1 cellular context compared by ENCODE assay signal in the genomic region with DNA sequence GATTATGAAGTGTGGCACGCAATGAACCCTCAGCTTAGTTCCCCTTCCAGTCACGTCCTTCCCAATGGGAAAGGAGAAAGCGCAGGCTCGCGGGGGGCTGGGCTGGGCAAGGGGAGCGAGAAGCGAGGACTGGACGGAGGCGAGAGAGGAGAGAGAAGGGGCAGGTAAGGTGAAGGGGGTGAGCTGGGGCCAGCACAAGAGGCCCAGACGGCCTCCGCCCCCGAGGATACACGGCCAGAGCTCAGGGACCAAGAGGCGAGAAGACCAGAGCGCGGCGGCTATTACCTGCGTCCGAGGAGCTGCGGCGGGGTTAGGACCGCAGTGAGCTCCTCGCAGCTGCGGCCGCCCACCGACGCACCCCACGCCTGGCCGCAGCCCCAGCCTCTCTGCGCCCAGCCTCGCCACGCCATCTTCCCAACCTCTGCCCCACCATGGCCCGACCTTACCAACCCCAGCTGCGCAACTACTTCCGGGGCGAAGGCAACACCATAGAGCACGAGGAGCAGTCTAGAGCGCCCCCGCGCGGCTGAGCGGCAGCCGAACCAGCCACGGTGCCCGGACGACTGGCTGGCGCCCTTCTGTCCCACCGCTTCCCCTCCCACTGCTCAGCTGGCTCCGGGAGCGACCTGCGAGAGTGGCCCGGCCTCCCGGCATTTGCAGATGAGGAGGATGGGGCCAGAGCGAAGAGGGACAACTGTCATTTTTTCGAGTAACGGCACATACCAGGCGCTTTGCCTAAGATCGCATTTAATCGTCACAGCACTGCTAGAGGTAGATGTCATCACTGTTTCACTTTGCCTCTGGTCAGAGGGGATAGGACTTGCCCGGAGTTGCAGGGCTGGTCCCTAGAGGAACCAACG.
A peak's percentile ranks its signal among the peaks of the same experiment; 100 is the strongest.
TF ChIP-seq lines count a peak whose summit lies in the region.

A gene with protein sequence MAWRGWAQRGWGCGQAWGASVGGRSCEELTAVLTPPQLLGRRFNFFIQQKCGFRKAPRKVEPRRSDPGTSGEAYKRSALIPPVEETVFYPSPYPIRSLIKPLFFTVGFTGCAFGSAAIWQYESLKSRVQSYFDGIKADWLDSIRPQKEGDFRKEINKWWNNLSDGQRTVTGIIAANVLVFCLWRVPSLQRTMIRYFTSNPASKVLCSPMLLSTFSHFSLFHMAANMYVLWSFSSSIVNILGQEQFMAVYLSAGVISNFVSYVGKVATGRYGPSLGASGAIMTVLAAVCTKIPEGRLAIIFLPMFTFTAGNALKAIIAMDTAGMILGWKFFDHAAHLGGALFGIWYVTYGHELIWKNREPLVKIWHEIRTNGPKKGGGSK (minus strand): TSS at position 444 of the 860 bp plus-strand sequence. CDS start 34 bp downstream, at position 410.

TF ChIP-seq in HepG2, 621 proteins besides CTCF, POLR2A, EP300 and RAD21 (continued from another document and continues in another):
- TF ChIP-seq, protein P1, sequence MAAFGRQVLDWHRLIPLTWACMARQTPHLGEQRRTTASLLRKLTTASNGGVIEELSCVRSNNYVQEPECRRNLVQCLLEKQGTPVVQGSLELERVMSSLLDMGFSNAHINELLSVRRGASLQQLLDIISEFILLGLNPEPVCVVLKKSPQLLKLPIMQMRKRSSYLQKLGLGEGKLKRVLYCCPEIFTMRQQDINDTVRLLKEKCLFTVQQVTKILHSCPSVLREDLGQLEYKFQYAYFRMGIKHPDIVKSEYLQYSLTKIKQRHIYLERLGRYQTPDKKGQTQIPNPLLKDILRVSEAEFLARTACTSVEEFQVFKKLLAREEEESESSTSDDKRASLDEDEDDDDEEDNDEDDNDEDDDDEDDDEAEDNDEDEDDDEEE (CRISPR knock-in tag; IDR thresholded peaks at IDR 0.05): peak; percentile 93
- peak; percentile 40; the same call in 1 of the 2 replicates for TF ChIP-seq HOXD1 (CRISPR knock-in tag; IDR thresholded peaks at IDR 0.05)
- peak; percentile 98 for TF ChIP-seq RBFOX2 (IDR thresholded peaks at IDR 0.05; ENCODE audit: low read depth, low read length)
- peak; percentile 94; the same call in 1 of the 2 replicates for TF ChIP-seq CBX5 (CRISPR knock-in tag; IDR thresholded peaks at IDR 0.05; ENCODE audit: borderline replicate concordance)
- TF ChIP-seq ZNF101 (CRISPR knock-in tag; IDR thresholded peaks at IDR 0.05; ENCODE audit: borderline replicate concordance, low read depth): 0 out of 2 replicates have a peak, but pooled peaks have one; percentile 58
- TF ChIP-seq, protein P2, sequence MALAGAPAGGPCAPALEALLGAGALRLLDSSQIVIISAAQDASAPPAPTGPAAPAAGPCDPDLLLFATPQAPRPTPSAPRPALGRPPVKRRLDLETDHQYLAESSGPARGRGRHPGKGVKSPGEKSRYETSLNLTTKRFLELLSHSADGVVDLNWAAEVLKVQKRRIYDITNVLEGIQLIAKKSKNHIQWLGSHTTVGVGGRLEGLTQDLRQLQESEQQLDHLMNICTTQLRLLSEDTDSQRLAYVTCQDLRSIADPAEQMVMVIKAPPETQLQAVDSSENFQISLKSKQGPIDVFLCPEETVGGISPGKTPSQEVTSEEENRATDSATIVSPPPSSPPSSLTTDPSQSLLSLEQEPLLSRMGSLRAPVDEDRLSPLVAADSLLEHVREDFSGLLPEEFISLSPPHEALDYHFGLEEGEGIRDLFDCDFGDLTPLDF (CRISPR knock-in tag; IDR thresholded peaks at IDR 0.05): no peak
- peak; percentile 70; the same call in 1 of the 2 replicates for TF ChIP-seq SNAPC2 (CRISPR knock-in tag; IDR thresholded peaks at IDR 0.05)
- peak; percentile 92 for TF ChIP-seq KDM5B (CRISPR knock-in tag; IDR thresholded peaks at IDR 0.05; ENCODE audit: borderline replicate concordance)
- TF ChIP-seq, protein P3, sequence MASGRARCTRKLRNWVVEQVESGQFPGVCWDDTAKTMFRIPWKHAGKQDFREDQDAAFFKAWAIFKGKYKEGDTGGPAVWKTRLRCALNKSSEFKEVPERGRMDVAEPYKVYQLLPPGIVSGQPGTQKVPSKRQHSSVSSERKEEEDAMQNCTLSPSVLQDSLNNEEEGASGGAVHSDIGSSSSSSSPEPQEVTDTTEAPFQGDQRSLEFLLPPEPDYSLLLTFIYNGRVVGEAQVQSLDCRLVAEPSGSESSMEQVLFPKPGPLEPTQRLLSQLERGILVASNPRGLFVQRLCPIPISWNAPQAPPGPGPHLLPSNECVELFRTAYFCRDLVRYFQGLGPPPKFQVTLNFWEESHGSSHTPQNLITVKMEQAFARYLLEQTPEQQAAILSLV (CRISPR knock-in tag; IDR thresholded peaks at IDR 0.05; ENCODE audit: borderline replicate concordance): peak; percentile 78; the same call in 1 of the 2 replicates
- TF ChIP-seq CEBPG (CRISPR knock-in tag; IDR thresholded peaks at IDR 0.05): peak; percentile 55
- TF ChIP-seq, protein P4, sequence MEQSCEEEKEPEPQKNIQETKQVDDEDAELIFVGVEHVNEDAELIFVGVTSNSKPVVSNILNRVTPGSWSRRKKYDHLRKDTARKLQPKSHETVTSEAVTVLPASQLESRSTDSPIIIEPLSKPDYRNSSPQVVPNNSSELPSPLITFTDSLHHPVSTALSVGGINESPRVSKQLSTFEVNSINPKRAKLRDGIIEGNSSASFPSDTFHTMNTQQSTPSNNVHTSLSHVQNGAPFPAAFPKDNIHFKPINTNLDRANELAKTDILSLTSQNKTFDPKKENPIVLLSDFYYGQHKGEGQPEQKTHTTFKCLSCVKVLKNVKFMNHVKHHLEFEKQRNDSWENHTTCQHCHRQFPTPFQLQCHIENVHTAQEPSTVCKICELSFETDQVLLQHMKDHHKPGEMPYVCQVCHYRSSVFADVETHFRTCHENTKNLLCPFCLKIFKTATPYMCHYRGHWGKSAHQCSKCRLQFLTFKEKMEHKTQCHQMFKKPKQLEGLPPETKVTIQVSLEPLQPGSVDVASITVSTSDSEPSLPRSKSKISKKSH (CRISPR knock-in tag; IDR thresholded peaks at IDR 0.05; ENCODE audit: borderline replicate concordance): peak; percentile 66; the same call in 1 of the 2 replicates
- TF ChIP-seq ZNF614 (CRISPR knock-in tag; IDR thresholded peaks at IDR 0.05; ENCODE audit: borderline replicate concordance): peak; percentile 89; the same call in 1 of the 2 replicates
- peak; percentile 80; the same call in 1 of the 2 replicates for TF ChIP-seq ZNF619 (CRISPR knock-in tag; IDR thresholded peaks at IDR 0.05)
- peak; percentile 89; the same call in 1 of the 2 replicates for TF ChIP-seq ZNF331 (CRISPR knock-in tag; IDR thresholded peaks at IDR 0.05)
- no peak for TF ChIP-seq RBAK (CRISPR knock-in tag; IDR thresholded peaks at IDR 0.05)
- peak; percentile 76; the same call in 1 of the 2 replicates for TF ChIP-seq ZNF451 (CRISPR knock-in tag; IDR thresholded peaks at IDR 0.05)
- peak; percentile 81; the same call in 1 of the 2 replicates for TF ChIP-seq ZNF773 (CRISPR knock-in tag; IDR thresholded peaks at IDR 0.05; ENCODE audit: borderline replicate concordance)
- TF ChIP-seq ZNF678 (CRISPR knock-in tag; IDR thresholded peaks at IDR 0.05): peak; percentile 90; the same call in 1 of the 2 replicates
- peak; percentile 78; the same call in 1 of the 2 replicates for TF ChIP-seq ZNF816 (CRISPR knock-in tag; IDR thresholded peaks at IDR 0.05; ENCODE audit: borderline replicate concordance)
- peak; percentile 93 for TF ChIP-seq HNRNPK (IDR thresholded peaks at IDR 0.05; ENCODE audit: low read depth, low read length, poor library complexity, severe bottlenecking)
- peak; percentile 92 for TF ChIP-seq ZSCAN9 (CRISPR knock-in tag; IDR thresholded peaks at IDR 0.05; ENCODE audit: borderline replicate concordance)
- no peak for TF ChIP-seq KLF15 (CRISPR knock-in tag; IDR thresholded peaks at IDR 0.05; ENCODE audit: borderline replicate concordance)
- no peak for TF ChIP-seq NFIC (IDR thresholded peaks at IDR 0.05; ENCODE audit: low read length)
- peak; percentile 76; the same call in 1 of the 2 replicates for TF ChIP-seq NFATC3 (CRISPR knock-in tag; IDR thresholded peaks at IDR 0.05)
- peak; percentile 75; the same call in 1 of the 2 replicates for TF ChIP-seq MIER2 (CRISPR knock-in tag; IDR thresholded peaks at IDR 0.05)
- TF ChIP-seq ZNF224 (CRISPR knock-in tag; IDR thresholded peaks at IDR 0.05): peak; percentile 63; the same call in 1 of the 2 replicates
- TF ChIP-seq POLR2G (IDR thresholded peaks at IDR 0.05; ENCODE audit: low read depth, low read length): peak; percentile 96
- TF ChIP-seq TCF12 (IDR thresholded peaks at IDR 0.05): no peak
- TF ChIP-seq TCF12 (CRISPR knock-in tag; IDR thresholded peaks at IDR 0.05): no peak
- TF ChIP-seq, protein P5, sequence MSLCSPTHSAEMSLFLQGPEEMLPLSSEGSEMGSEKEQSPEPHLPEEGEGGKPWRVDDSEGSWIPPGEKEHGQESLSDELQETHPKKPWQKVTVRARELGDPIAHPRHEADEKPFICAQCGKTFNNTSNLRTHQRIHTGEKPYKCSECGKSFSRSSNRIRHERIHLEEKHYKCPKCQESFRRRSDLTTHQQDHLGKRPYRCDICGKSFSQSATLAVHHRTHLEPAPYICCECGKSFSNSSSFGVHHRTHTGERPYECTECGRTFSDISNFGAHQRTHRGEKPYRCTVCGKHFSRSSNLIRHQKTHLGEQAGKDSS (CRISPR knock-in tag; IDR thresholded peaks at IDR 0.05; ENCODE audit: borderline replicate concordance, low read depth): peak; percentile 95
- peak; percentile 64; the same call in 1 of the 2 replicates for TF ChIP-seq ZNF615 (CRISPR knock-in tag; IDR thresholded peaks at IDR 0.05; ENCODE audit: borderline replicate concordance)
- TF ChIP-seq ZNF160 (CRISPR knock-in tag; IDR thresholded peaks at IDR 0.05): 0 out of 2 replicates have a peak, but pooled peaks have one; percentile 40
- no peak for TF ChIP-seq SUZ12 (IDR thresholded peaks at IDR 0.05; ENCODE audit: low read depth, low read length)
- TF ChIP-seq ZNF644 (CRISPR knock-in tag; IDR thresholded peaks at IDR 0.05; ENCODE audit: low read depth): peak; percentile 86
- TF ChIP-seq ZNF629 (CRISPR knock-in tag; conservative IDR thresholded peaks at IDR 0.05): no peak
- peak; percentile 80; the same call in 1 of the 2 replicates for TF ChIP-seq FOXM1 (CRISPR knock-in tag; IDR thresholded peaks at IDR 0.05)
- TF ChIP-seq, protein P6, sequence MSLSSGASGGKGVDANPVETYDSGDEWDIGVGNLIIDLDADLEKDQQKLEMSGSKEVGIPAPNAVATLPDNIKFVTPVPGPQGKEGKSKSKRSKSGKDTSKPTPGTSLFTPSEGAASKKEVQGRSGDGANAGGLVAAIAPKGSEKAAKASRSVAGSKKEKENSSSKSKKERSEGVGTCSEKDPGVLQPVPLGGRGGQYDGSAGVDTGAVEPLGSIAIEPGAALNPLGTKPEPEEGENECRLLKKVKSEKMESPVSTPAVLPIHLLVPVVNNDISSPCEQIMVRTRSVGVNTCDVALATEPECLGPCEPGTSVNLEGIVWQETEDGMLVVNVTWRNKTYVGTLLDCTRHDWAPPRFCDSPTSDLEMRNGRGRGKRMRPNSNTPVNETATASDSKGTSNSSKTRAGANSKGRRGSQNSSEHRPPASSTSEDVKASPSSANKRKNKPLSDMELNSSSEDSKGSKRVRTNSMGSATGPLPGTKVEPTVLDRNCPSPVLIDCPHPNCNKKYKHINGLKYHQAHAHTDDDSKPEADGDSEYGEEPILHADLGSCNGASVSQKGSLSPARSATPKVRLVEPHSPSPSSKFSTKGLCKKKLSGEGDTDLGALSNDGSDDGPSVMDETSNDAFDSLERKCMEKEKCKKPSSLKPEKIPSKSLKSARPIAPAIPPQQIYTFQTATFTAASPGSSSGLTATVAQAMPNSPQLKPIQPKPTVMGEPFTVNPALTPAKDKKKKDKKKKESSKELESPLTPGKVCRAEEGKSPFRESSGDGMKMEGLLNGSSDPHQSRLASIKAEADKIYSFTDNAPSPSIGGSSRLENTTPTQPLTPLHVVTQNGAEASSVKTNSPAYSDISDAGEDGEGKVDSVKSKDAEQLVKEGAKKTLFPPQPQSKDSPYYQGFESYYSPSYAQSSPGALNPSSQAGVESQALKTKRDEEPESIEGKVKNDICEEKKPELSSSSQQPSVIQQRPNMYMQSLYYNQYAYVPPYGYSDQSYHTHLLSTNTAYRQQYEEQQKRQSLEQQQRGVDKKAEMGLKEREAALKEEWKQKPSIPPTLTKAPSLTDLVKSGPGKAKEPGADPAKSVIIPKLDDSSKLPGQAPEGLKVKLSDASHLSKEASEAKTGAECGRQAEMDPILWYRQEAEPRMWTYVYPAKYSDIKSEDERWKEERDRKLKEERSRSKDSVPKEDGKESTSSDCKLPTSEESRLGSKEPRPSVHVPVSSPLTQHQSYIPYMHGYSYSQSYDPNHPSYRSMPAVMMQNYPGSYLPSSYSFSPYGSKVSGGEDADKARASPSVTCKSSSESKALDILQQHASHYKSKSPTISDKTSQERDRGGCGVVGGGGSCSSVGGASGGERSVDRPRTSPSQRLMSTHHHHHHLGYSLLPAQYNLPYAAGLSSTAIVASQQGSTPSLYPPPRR (CRISPR knock-in tag; IDR thresholded peaks at IDR 0.05; ENCODE audit: borderline replicate concordance): peak; percentile 82
- TF ChIP-seq CENPT (CRISPR knock-in tag; IDR thresholded peaks at IDR 0.05; ENCODE audit: low read depth): peak; percentile 83; the same call in 1 of the 2 replicates
- TF ChIP-seq ZSCAN25 (CRISPR knock-in tag; IDR thresholded peaks at IDR 0.05): peak; percentile 60
- TF ChIP-seq SP2 (CRISPR knock-in tag; IDR thresholded peaks at IDR 0.05): peak; percentile 53; the same call in 1 of the 2 replicates
- TF ChIP-seq RCOR2 (CRISPR knock-in tag; IDR thresholded peaks at IDR 0.05): 0 out of 2 replicates have a peak, but pooled peaks have one; percentile 40
- TF ChIP-seq, protein P7, sequence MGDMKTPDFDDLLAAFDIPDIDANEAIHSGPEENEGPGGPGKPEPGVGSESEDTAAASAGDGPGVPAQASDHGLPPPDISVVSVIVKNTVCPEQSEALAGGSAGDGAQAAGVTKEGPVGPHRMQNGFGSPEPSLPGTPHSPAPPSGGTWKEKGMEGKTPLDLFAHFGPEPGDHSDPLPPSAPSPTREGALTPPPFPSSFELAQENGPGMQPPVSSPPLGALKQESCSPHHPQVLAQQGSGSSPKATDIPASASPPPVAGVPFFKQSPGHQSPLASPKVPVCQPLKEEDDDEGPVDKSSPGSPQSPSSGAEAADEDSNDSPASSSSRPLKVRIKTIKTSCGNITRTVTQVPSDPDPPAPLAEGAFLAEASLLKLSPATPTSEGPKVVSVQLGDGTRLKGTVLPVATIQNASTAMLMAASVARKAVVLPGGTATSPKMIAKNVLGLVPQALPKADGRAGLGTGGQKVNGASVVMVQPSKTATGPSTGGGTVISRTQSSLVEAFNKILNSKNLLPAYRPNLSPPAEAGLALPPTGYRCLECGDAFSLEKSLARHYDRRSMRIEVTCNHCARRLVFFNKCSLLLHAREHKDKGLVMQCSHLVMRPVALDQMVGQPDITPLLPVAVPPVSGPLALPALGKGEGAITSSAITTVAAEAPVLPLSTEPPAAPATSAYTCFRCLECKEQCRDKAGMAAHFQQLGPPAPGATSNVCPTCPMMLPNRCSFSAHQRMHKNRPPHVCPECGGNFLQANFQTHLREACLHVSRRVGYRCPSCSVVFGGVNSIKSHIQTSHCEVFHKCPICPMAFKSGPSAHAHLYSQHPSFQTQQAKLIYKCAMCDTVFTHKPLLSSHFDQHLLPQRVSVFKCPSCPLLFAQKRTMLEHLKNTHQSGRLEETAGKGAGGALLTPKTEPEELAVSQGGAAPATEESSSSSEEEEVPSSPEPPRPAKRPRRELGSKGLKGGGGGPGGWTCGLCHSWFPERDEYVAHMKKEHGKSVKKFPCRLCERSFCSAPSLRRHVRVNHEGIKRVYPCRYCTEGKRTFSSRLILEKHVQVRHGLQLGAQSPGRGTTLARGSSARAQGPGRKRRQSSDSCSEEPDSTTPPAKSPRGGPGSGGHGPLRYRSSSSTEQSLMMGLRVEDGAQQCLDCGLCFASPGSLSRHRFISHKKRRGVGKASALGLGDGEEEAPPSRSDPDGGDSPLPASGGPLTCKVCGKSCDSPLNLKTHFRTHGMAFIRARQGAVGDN (CRISPR knock-in tag; IDR thresholded peaks at IDR 0.05): peak; percentile 99
- peak; percentile 97 for TF ChIP-seq KMT2B (CRISPR knock-in tag; IDR thresholded peaks at IDR 0.05)
- TF ChIP-seq ZC3H4 (CRISPR knock-in tag; IDR thresholded peaks at IDR 0.05; ENCODE audit: borderline replicate concordance): 0 out of 2 replicates have a peak, but pooled peaks have one; percentile 15
- no peak for TF ChIP-seq ZNF354B (CRISPR knock-in tag; IDR thresholded peaks at IDR 0.05)
- TF ChIP-seq FOXO1 (CRISPR knock-in tag; IDR thresholded peaks at IDR 0.05): peak; percentile 83
